In the genomic region with DNA sequence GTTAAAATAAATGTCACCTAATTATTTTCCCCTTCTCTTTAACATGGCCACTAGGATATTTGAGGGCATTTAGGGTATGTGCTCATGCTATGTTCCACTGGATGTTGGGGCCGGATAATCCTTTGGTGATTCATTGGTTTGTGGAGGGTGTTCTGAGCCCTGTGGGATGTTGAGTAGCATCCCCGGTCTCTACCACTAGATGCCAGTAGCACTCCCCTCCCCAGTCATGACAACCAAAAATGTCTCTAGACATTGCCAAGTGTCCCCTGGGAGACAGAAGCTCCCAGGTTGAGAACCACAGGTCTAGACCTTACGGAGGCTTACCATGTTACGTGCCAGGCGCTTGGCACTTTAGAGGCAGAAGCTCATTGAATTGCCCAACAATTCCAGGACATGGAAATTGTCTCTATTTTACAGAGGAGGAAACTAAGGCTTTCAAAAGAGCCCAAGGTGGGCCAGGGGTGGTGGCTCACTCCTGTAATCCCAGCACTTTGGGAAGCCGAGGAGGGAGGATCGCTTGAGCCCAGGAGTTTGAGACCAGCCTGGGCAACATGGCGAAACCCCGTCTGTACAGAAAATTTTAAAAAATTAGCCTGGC, we compare ENCODE assay signal across 7 cellular contexts. TPM values are rescaled to one million over a fixed set of nuclear protein-coding genes. Genes with fewer than 3 reads are reported as not detected.
DNase-seq lines count a peak whose midpoint lies in the region; ATAC-seq and TF ChIP-seq lines count a peak whose summit lies in the region.

No MANE protein-coding gene starts in this region.

- no peak overlapping the region for H3K9ac ChIP-seq in neuronal stem cell (ENCODE audit: low read depth, low read length, poor library complexity)

- no peak overlapping the region for H2BK120ac ChIP-seq in neuronal stem cell (ENCODE audit: low read depth, low read length)

- intact Hi-C loops in mucosa of descending colon (cut with DNase I, micrococcal nuclease), result no loop called here

- H3K14ac ChIP-seq in neuronal stem cell (ENCODE audit: low read length), result no peak overlapping the region

- H3K18ac ChIP-seq in neuronal stem cell (ENCODE audit: low read length), result no peak overlapping the region

- H2AFZ ChIP-seq in neuronal stem cell (ENCODE audit: low read length), result no peak overlapping the region

- H2BK5ac ChIP-seq in neuronal stem cell (ENCODE audit: low read length), result no peak overlapping the region

- no CpG with 5 or more reads among the region's 9 CpGs for WGBS in neuronal stem cell (ENCODE audit: extremely low coverage in 2 of 2, insufficient read length in 2 of 2, insufficient replicate concordance in 1 of 2), 2 donors

- no peak overlapping the region for H4K91ac ChIP-seq in neuronal stem cell (ENCODE audit: low read depth, low read length, poor library complexity)

- H3K36me3 ChIP-seq in mucosa of descending colon (ENCODE audit: low read depth), result no peaks in the 10 kb centered on the region
- H3K36me3 ChIP-seq in neuronal stem cell (replicated peaks in 1 of 2; ENCODE audit: control insufficient read depth in 2 of 2, insufficient read depth in 2 of 2, low read length in 2 of 2), result peaks cover 7% of the 10 kb centered on the region in 2 donors

- H2BK15ac ChIP-seq in neuronal stem cell (ENCODE audit: low read length), result no peak overlapping the region

- H3K4ac ChIP-seq in neuronal stem cell (ENCODE audit: low read length), result no peak overlapping the region

- peak; percentile 26 for ATAC-seq in mucosa of descending colon
- no peak for ATAC-seq in GM18909 (IDR thresholded peaks at IDR 0.05; ENCODE audit: poor library complexity, unreplicated experiment)

- H3K27me3 ChIP-seq in HL-60 (ENCODE audit: insufficient read depth, poor library complexity, severe bottlenecking), result peaks cover 8% of the 10 kb centered on the region
- no peaks in the 10 kb centered on the region for H3K27me3 ChIP-seq in neuronal stem cell (ENCODE audit: control insufficient read depth in 3 of 3, insufficient read depth in 3 of 3, low read depth in 1 of 3, low read length in 3 of 3)

- TF ChIP-seq CTCF in HL-60 (IDR thresholded peaks at IDR 0.05; ENCODE audit: insufficient read depth, low read length) (peak; percentile 64), cardiac fibroblast (IDR thresholded peaks at IDR 0.05; ENCODE audit: low read depth, low read length) (peak; percentile 89), mucosa of descending colon (IDR thresholded peaks at IDR 0.05) (no peak)

- H3K4me1 ChIP-seq in mucosa of descending colon (ENCODE audit: low read depth), result no peaks in the 10 kb centered on the region
- no peaks in the 10 kb centered on the region for H3K4me1 ChIP-seq in neuronal stem cell (ENCODE audit: control insufficient read depth in 2 of 2, insufficient read depth in 1 of 2, low read depth in 1 of 2, low read length in 2 of 2)

- no peaks in the 10 kb centered on the region for H3K79me1 ChIP-seq in neuronal stem cell (ENCODE audit: low read depth, low read length)

- H3K23ac ChIP-seq in neuronal stem cell (ENCODE audit: low read depth, low read length, poor library complexity), result no peak overlapping the region

- no peak overlapping the region for H4K8ac ChIP-seq in neuronal stem cell (ENCODE audit: low read depth, low read length)

- H3K9me3 ChIP-seq in mucosa of descending colon (no peaks in the 10 kb centered on the region), neuronal stem cell (replicated peaks in 1 of 2; ENCODE audit: control insufficient read depth in 2 of 2, insufficient read depth in 1 of 2, low read depth in 1 of 2, low read length in 2 of 2) (peaks cover 0 to 2% of the 10 kb centered on the region in 2 donors)

- DNase-seq in Daoy (ENCODE audit: low read depth), result peak; percentile 88
- DNase-seq in HL-60 (ENCODE audit: low read depth in 1 of 2, low spot score in 1 of 2), result peak in 1 of 2 experiments; percentile 47
- DNase-seq in RKO (ENCODE audit: low spot score), result peak; percentile 97
- peak; percentile 73 to 78 for DNase-seq in cardiac fibroblast (ENCODE audit: low read depth in 2 of 2)
- DNase-seq in mucosa of descending colon, result no peak
- no peak for DNase-seq in neuronal stem cell (ENCODE audit: low spot score)

- no peak overlapping the region for H3K4me2 ChIP-seq in neuronal stem cell (ENCODE audit: insufficient read depth, low read length, poor library complexity, severe bottlenecking)

- H3K27ac ChIP-seq in HL-60 (replicated peaks) (no peak overlapping the region), neuronal stem cell (replicated peaks; ENCODE audit: low read length) (no peak overlapping the region)

- H2AK5ac ChIP-seq in neuronal stem cell (ENCODE audit: low read depth, low read length), result no peak overlapping the region

- H2BK12ac ChIP-seq in neuronal stem cell (ENCODE audit: low read length), result no peak overlapping the region

- H3K4me3 ChIP-seq in HL-60 (replicated peaks; ENCODE audit: insufficient read depth, low read length), result no peak overlapping the region
- H3K4me3 ChIP-seq in cardiac fibroblast (replicated peaks in 1 of 2; ENCODE audit: low read depth in 2 of 2, low read length in 2 of 2), result no peak overlapping the region
- H3K4me3 ChIP-seq in mucosa of descending colon, result no peak overlapping the region
- H3K4me3 ChIP-seq in neuronal stem cell (ENCODE audit: low read length in 2 of 2), result no peak overlapping the region

RNA-seq across cellular contexts. Expression of a gene that starts 14.1 kb away (rescaled TPM):
- 0.17 and 2.4 TPM in 2 replicates for total RNA-seq in Daoy (2014; rRNA removed; shearing (Covaris generic))
- 1 to 10 TPM in 1 of 3 donors, under 1 TPM in 1, not detected in 1; 0.55 to 1.1 TPM for total RNA-seq in mucosa of descending colon
- polyA plus RNA-seq in neuronal stem cell (2013, experiment 1 of 2), result 6.2 TPM
- polyA plus RNA-seq in neuronal stem cell (2013, experiment 2 of 2), result 5.9 TPM

RNA-seq across cellular contexts. Expression of a gene that starts 17.6 kb away (rescaled TPM):
- total RNA-seq in Daoy (2014; rRNA removed; shearing (Covaris generic)), result 47.6 and 56.9 TPM in 2 replicates
- 1 to 10 TPM; 1.4 to 7.2 (median 4.9) TPM for total RNA-seq in mucosa of descending colon
- polyA plus RNA-seq in neuronal stem cell (2013, experiment 1 of 2), result 12.3 TPM
- 12.3 TPM for polyA plus RNA-seq in neuronal stem cell (2013, experiment 2 of 2)

RNA-seq across cellular contexts. Expression of a gene that starts 56.3 kb away (rescaled TPM):
- 9.2 TPM in 1 of 2 replicates, not detected in the other for total RNA-seq in Daoy (2014; rRNA removed; shearing (Covaris generic))
- under 1 TPM in 1 of 3 donors, not detected in 2; 0.41 TPM for total RNA-seq in mucosa of descending colon
- 32.6 TPM for polyA plus RNA-seq in neuronal stem cell (2013, experiment 1 of 2)
- 31.3 TPM for polyA plus RNA-seq in neuronal stem cell (2013, experiment 2 of 2)

Comparison
In these comparisons a context has a peak if more than half of its experiments do, and no peak if none do; other contexts are left out.
1. DNase-seq: peak in Daoy (single experiment), RKO (single experiment) and cardiac fibroblast (2 of 2); none in mucosa of descending colon (0 of 3) and neuronal stem cell (single experiment).